Comparison of ENCODE assay signal across 21 cellular contexts in genomic region chr9:90778746-90779145, GRCh38. TPM values are rescaled to one million over a fixed set of nuclear protein-coding genes. Genes with fewer than 3 reads are reported as not detected.
A peak's percentile ranks its signal among the peaks of the same experiment; 100 is the strongest.
DNase-seq lines count a peak whose midpoint lies in the region; ATAC-seq lines count a peak whose summit lies in the region.
"Had no signal": no experiment of that assay in that cellular context is flagged by ENCODE, and none has a peak within 500 bp of the region (broad histone marks: within the 10 kb centered on the region; RNA-seq: fewer than 3 reads in every experiment).

No MANE protein-coding gene starts in this region.

- intact Hi-C loops in activated CD4-positive, alpha-beta T cell treated with anti-CD3 and anti-CD28 coated beads, Interleukin-2, amount 10 ng/mL, durations not matched to agents 24 days and 14 days (cut with micrococcal nuclease): no loop called here

- no peak overlapping the region for H3K4me3 Mint-ChIP-seq in activated CD4-positive, alpha-beta T cell treated with anti-CD3 and anti-CD28 coated beads, Interleukin-2, amount 10 ng/mL, durations not matched to agents 24 days and 14 days
- H3K4me3 Mint-ChIP-seq: B cell; CD4-positive, alpha-beta T cell; T-helper 1 cell treated with Interleukin-12 subunit alpha and Interleukin-12 subunit beta and Interleukin-4 antibody, amounts not matched to agents 30 μg/mL and 1 μg/mL, for 36 hours had no signal

- peak; percentile 35 for DNase-seq in activated CD4-positive, alpha-beta T cell treated with anti-CD3 and anti-CD28 coated beads, Interleukin-2, amount 10 ng/mL, durations not matched to agents 24 days and 14 days
- no peak for DNase-seq in activated CD4-positive, alpha-beta T cell treated with anti-CD3 and anti-CD28 coated beads for 4 hours
- DNase-seq in SK-N-DZ (ENCODE audit: low spot score) (peak; percentile 9), hypothalamus (lab: John Stamatoyannopoulos, UW) (no peak), NCI-H2196 (lab: John Stamatoyannopoulos, UW; ENCODE audit: unreplicated experiment) (no peak)
- DNase-seq: Calu3; CD4-positive, alpha-beta T cell; MG63; NCI-H1092 treated with DMSO at 0.1 percent for 48 hours; NCI-H1694 treated with DMSO at 0.1 percent for 48 hours; NCI-H2171; NCI-H446 treated with DMSO at 0.1 percent for 48 hours; NK-92 treated with Interleukin-12 subunit alpha and Interleukin-12 subunit beta, amount 100 ng/mL, for 24 hours; RPMI8226; SIG-M5 had no signal

- no peaks in the 10 kb centered on the region for H3K9me3 Mint-ChIP-seq in activated CD4-positive, alpha-beta T cell treated with anti-CD3 and anti-CD28 coated beads, Interleukin-2, amount 10 ng/mL, durations not matched to agents 24 days and 14 days
- H3K9me3 Mint-ChIP-seq: CD4-positive, alpha-beta T cell; T-helper 1 cell treated with Interleukin-12 subunit alpha and Interleukin-12 subunit beta and Interleukin-4 antibody, amounts not matched to agents 30 μg/mL and 1 μg/mL, for 36 hours had no signal

- H3K36me3 Mint-ChIP-seq in activated CD4-positive, alpha-beta T cell treated with anti-CD3 and anti-CD28 coated beads, Interleukin-2, amount 10 ng/mL, durations not matched to agents 24 days and 14 days (ENCODE audit: low read depth): no peaks in the 10 kb centered on the region

- no peak overlapping the region for H3K9ac ChIP-seq in iPS-20b (ENCODE audit: low read depth, low read length)

- H3K4me3 ChIP-seq in iPS-20b (ENCODE audit: low read length): 0 out of 2 replicates have a peak overlapping the region, but pooled peaks have one; percentile 41
- H3K4me3 ChIP-seq: MG63 had no signal

- H3K27ac Mint-ChIP-seq in activated CD4-positive, alpha-beta T cell treated with anti-CD3 and anti-CD28 coated beads, Interleukin-2, amount 10 ng/mL, durations not matched to agents 24 days and 14 days: no peak overlapping the region
- H3K27ac Mint-ChIP-seq: B cell; CD4-positive, alpha-beta T cell; T-helper 1 cell treated with Interleukin-12 subunit alpha and Interleukin-12 subunit beta and Interleukin-4 antibody, amounts not matched to agents 30 μg/mL and 1 μg/mL, for 36 hours had no signal

- no peaks in the 10 kb centered on the region for H3K36me3 ChIP-seq in iPS-20b (ENCODE audit: insufficient read depth, low read depth, low read length)
- H3K36me3 ChIP-seq: MG63 had no signal

- peaks cover 11% of the 10 kb centered on the region for H3K27me3 Mint-ChIP-seq in activated CD4-positive, alpha-beta T cell treated with anti-CD3 and anti-CD28 coated beads, Interleukin-2, amount 10 ng/mL, durations not matched to agents 24 days and 14 days
- H3K27me3 Mint-ChIP-seq: B cell had no signal

- no peak for ATAC-seq in GM19324 (IDR thresholded peaks at IDR 0.05; ENCODE audit: low FRiP score, unreplicated experiment)
- ATAC-seq: HepG2 had no signal

- no peaks in the 10 kb centered on the region for H3K27me3 ChIP-seq in iPS-20b (ENCODE audit: insufficient read depth, low read length)
- H3K27me3 ChIP-seq: MG63 had no signal

- no peak overlapping the region for H3K27ac ChIP-seq in iPS-20b (ENCODE audit: low read length)

- H3K4me1 ChIP-seq in iPS-20b (ENCODE audit: insufficient read depth, low read length): peaks cover 16% of the 10 kb centered on the region; the same call in 1 of the 2 replicates

- H3K4me1 Mint-ChIP-seq in activated CD4-positive, alpha-beta T cell treated with anti-CD3 and anti-CD28 coated beads, Interleukin-2, amount 10 ng/mL, durations not matched to agents 24 days and 14 days: no peaks in the 10 kb centered on the region

- H3K9me3 ChIP-seq in iPS-20b (ENCODE audit: insufficient read depth, low read depth, low read length): no peaks in the 10 kb centered on the region
- H3K9me3 ChIP-seq: MG63 had no signal

RNA-seq across cellular contexts. Expression of gene SYK, which starts 22.9 kb away (rescaled TPM):
- 0.05 and 0.16 TPM in 2 replicates for total RNA-seq in activated CD4-positive, alpha-beta T cell treated with anti-CD3 and anti-CD28 coated beads, Interleukin-2, amount 10 ng/mL, durations not matched to agents 24 days and 14 days
- polyA plus RNA-seq in SK-N-DZ (2014; cell fraction: cytosol; rRNA removed): 0.01 TPM in 1 of 2 replicates, not detected in the other
- polyA plus RNA-seq in SK-N-DZ (2014; cell fraction: nucleus; rRNA removed): not detected in 2 replicates
- total RNA-seq: HepG2 had no signal
- polyA plus RNA-seq: AG04450, HepG2 had no signal

Comparison
In these comparisons a context has a peak if more than half of its experiments do, and no peak if none do; other contexts are left out.
1. DNase-seq: peak in activated CD4-positive, alpha-beta T cell treated with anti-CD3 and anti-CD28 coated beads, Interleukin-2, amount 10 ng/mL, durations not matched to agents 24 days and 14 days (single experiment) and SK-N-DZ (single experiment); none in activated CD4-positive, alpha-beta T cell treated with anti-CD3 and anti-CD28 coated beads for 4 hours (0 of 2), hypothalamus (0 of 51) and NCI-H2196 (single experiment).